ENCODE assay signal across 10 cellular contexts in the genomic region with DNA sequence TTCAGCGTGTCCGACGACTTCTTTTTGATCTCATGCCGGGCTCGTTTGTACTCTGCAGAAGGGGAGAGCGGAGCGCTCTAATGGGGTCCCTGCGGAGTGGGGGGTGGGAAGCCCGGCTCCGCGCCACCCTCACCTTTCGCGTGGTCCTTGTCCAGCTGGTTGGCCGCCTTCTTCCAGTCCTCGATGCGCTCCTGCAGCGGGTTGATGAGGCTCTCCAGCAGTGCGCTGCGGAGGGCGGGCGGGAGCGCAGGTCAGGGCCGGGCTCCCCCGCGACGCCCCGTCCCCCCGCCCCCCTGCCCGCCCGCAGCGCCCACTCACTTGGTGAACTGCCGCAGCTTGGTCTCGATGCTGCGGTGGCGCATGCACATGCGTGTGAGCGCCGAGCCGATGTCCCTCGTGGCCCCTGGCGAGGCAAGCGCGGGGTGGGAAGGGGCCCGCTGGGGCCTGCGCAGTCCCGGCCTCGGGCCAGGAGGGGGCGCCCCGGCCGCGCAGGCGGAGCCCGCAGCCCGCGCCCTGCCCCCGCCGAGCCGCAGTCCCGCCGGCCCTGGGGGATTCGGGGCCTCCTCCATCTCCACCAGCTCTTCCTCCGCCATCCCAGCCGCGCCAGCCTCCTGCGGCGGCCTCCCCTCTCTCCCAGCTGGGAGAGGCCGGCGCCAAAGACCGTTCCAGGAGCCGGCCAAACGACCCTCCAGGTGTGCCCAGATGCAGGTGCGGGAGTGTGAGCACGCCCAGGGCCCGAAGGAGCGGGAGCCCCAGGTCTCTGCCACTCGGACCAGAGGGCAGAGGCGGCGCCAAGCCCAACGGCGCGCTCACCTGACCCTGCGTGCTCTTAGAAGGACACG. TPM values are rescaled to one million over a fixed set of nuclear protein-coding genes. Genes with fewer than 3 reads are reported as not detected.
DNase-seq lines count a peak whose midpoint lies in the region; ATAC-seq and TF ChIP-seq lines count a peak whose summit lies in the region.
"Had no signal": no experiment of that assay in that cellular context is flagged by ENCODE, and none has a peak within 500 bp of the region (broad histone marks: within the 10 kb centered on the region; RNA-seq: fewer than 3 reads in every experiment).

No MANE protein-coding gene starts in this region.

- DNase-seq in CD4-positive, alpha-beta T cell, result peak in 1 of 10 experiments; percentile 4
- DNase-seq in RWPE1 (ENCODE audit: low spot score) (no peak), fibroblast of the aortic adventitia (ENCODE audit: low read depth) (no peak), prostate gland (ENCODE audit: low spot score) (no peak), activated gamma-delta T cell (lab: John Stamatoyannopoulos, UW) (no peak), thyroid gland (no peak)
- DNase-seq: activated CD4-positive, alpha-beta T cell treated with anti-CD3 and anti-CD28 coated beads, Interleukin-2, amount 50 U/mL, for 48 hours; NCI-H2081 treated with DMSO at 0.1 percent for 48 hours had no signal

- no peak for TF ChIP-seq CTCF in CD4-positive, alpha-beta T cell (IDR thresholded peaks at IDR 0.05)
- TF ChIP-seq CTCF in RWPE1 (conservative IDR thresholded peaks at IDR 0.05; ENCODE audit: low read depth), result peak; percentile 62
- TF ChIP-seq CTCF in fibroblast of the aortic adventitia (IDR thresholded peaks at IDR 0.05; ENCODE audit: insufficient read depth, low read length), result peak; percentile 30
- peak; percentile 55 to 76 (median 57) for TF ChIP-seq CTCF in prostate gland (IDR thresholded peaks at IDR 0.05)
- peak in 3 of 6 experiments; percentile 58 to 76 (median 64) for TF ChIP-seq CTCF in thyroid gland (IDR thresholded peaks at IDR 0.05)

- CTCF ChIA-PET in CD4-positive, alpha-beta T cell (lab: Charles Lee), result no interaction called here
- CTCF ChIA-PET in RWPE1 (lab: Yijun Ruan, JAX), result interaction anchor here (0.6 to 1.3 kb wide), 4 partner anchors 8 to 1128 kb away, joined by 3 read pairs; no protein-coding TSS in a partner anchor

- no peaks in the 10 kb centered on the region for H3K36me3 Mint-ChIP-seq in CD4-positive, alpha-beta T cell (ENCODE audit: low read depth)

- H3K36me3 ChIP-seq in prostate gland, result peaks cover 9 to 17% of the 10 kb centered on the region in 2 donors
- H3K36me3 ChIP-seq in thyroid gland, result peaks cover 20 to 45% of the 10 kb centered on the region in 2 donors

- TF ChIP-seq POLR2A in prostate gland (IDR thresholded peaks at IDR 0.05), result no peak
- no peak for TF ChIP-seq POLR2A in thyroid gland (IDR thresholded peaks at IDR 0.05)

- 49% methylated on average over 78 of the region's 83 CpGs for WGBS in prostate gland
- 79 to 89% methylated on average over 17 to 43 of the region's 83 CpGs for WGBS in thyroid gland, 2 donors

- H3K9me3 Mint-ChIP-seq in CD4-positive, alpha-beta T cell, result no peaks in the 10 kb centered on the region

- no peak overlapping the region for H3K27ac Mint-ChIP-seq in CD4-positive, alpha-beta T cell

- H3K4me3 ChIP-seq in fibroblast of the aortic adventitia (ENCODE audit: low read depth, low read length), result no peak overlapping the region
- no peak overlapping the region for H3K4me3 ChIP-seq in prostate gland
- no peak overlapping the region for H3K4me3 ChIP-seq in thyroid gland (replicated peaks in 1 of 3)

- H3K27me3 Mint-ChIP-seq in CD4-positive, alpha-beta T cell, result peaks cover 3% of the 10 kb centered on the region

- peak; percentile 60 for ATAC-seq in CD4-positive, alpha-beta T cell (ENCODE audit: poor library complexity)
- ATAC-seq in GM18861 (IDR thresholded peaks at IDR 0.05; ENCODE audit: unreplicated experiment), result no peak
- ATAC-seq in GM18868 (IDR thresholded peaks at IDR 0.05; ENCODE audit: unreplicated experiment), result no peak

- no peak overlapping the region for H3K27ac ChIP-seq in CD4-positive, alpha-beta T cell (ENCODE audit: low read depth, low read length)
- H3K27ac ChIP-seq in RWPE1, result peak overlapping the region; percentile 100
- peak overlapping the region; percentile 80 to 92 for H3K27ac ChIP-seq in prostate gland
- H3K27ac ChIP-seq in thyroid gland, result no peak overlapping the region

- no peaks in the 10 kb centered on the region for H3K9me3 ChIP-seq in CD4-positive, alpha-beta T cell (ENCODE audit: control insufficient read depth, low read length)
- H3K9me3 ChIP-seq in prostate gland (no peaks in the 10 kb centered on the region), thyroid gland (no peaks in the 10 kb centered on the region)

- no peak overlapping the region for H3K4me3 Mint-ChIP-seq in CD4-positive, alpha-beta T cell

- intact Hi-C loops in CD4-positive, alpha-beta T cell (cut with DNase I, micrococcal nuclease), result loop anchor here (1.0 kb wide), 1 partner anchor 91 kb away; no protein-coding TSS in a partner anchor
- intact Hi-C loops in prostate gland (cut with DNase I) (loop anchor here (2.0 to 5.0 kb wide), 3 partner anchors 59 to 91 kb away; no protein-coding TSS in a partner anchor), thyroid gland (cut with DNase I) (loop anchor here (2.0 kb wide), 1 partner anchor 91 kb away; no protein-coding TSS in a partner anchor)

- H3K4me1 ChIP-seq in prostate gland (replicated peaks) (peaks cover 34% of the 10 kb centered on the region), thyroid gland (peaks cover 17 to 33% of the 10 kb centered on the region in 2 donors)

- no peaks in the 10 kb centered on the region for H3K4me1 Mint-ChIP-seq in CD4-positive, alpha-beta T cell (ENCODE audit: low read depth)

- peaks cover 26% of the 10 kb centered on the region for H3K27me3 ChIP-seq in CD4-positive, alpha-beta T cell (ENCODE audit: control insufficient read depth, insufficient read depth, low read length)
- H3K27me3 ChIP-seq in prostate gland (replicated peaks; ENCODE audit: insufficient read depth) (no peaks in the 10 kb centered on the region), thyroid gland (no peaks in the 10 kb centered on the region)

- POLR2A ChIA-PET in CD4-positive, alpha-beta T cell (lab: Charles Lee), result interaction anchor here (1.5 kb wide), 1 partner anchor 91 kb away, joined by 3 read pairs; no protein-coding TSS in a partner anchor
- POLR2A ChIA-PET in RWPE1 (lab: Yijun Ruan, JAX; ENCODE audit: low non-redundant PET), result no interaction called here

RNA-seq across cellular contexts. Expression of a gene that starts 6.0 kb away (rescaled TPM):
- 10 to 100 TPM; 15.4 to 16.4 TPM for total RNA-seq in CD4-positive, alpha-beta T cell
- total RNA-seq in fibroblast of the aortic adventitia (ENCODE audit: low replicate concordance) (8.3 and 24.0 TPM in 2 replicates), prostate gland (10 to 100 TPM; 42.4 to 92.4 TPM), thyroid gland (10 to 100 TPM; 11.3 to 39.8 (median 26.7) TPM)

RNA-seq across cellular contexts. Expression of a gene that starts 33.5 kb away (rescaled TPM):
- total RNA-seq in CD4-positive, alpha-beta T cell, result under 1 TPM; 0.84 to 0.88 TPM
- 3.4 and 10.9 TPM in 2 replicates for total RNA-seq in fibroblast of the aortic adventitia (ENCODE audit: low replicate concordance)
- 10 to 100 TPM in 1 of 2 donors, 1 to 10 TPM in 1; 2.9 to 16.6 TPM for total RNA-seq in prostate gland
- total RNA-seq in thyroid gland, result 1 to 10 TPM; 3.5 to 9.6 (median 5.0) TPM

Comparison
In these comparisons a context has a peak if more than half of its experiments do, and no peak if none do; other contexts are left out.
1. H3K27ac ChIP-seq: peak in RWPE1 (single experiment) and prostate gland (2 of 2); none in CD4-positive, alpha-beta T cell (single experiment) and thyroid gland (0 of 3).